In genomic region chr6:25726122-25726911, GRCh38 we compare ENCODE assay signal across 1 cellular context.
A peak's percentile ranks its signal among the peaks of the same experiment; 100 is the strongest.
TF ChIP-seq lines count a peak whose summit lies in the region.

No MANE protein-coding gene starts in this region.

TF ChIP-seq in K562, 482 proteins besides CTCF, POLR2A, EP300 and RAD21 (continued from another document and continues in another):
- TF ChIP-seq ARID3B (CRISPR knock-in tag; IDR thresholded peaks at IDR 0.05; ENCODE audit: borderline replicate concordance), result no peak
- peak; percentile 71 for TF ChIP-seq RBFOX2 (IDR thresholded peaks at IDR 0.05; ENCODE audit: low read depth, low read length)
- TF ChIP-seq, protein P1, sequence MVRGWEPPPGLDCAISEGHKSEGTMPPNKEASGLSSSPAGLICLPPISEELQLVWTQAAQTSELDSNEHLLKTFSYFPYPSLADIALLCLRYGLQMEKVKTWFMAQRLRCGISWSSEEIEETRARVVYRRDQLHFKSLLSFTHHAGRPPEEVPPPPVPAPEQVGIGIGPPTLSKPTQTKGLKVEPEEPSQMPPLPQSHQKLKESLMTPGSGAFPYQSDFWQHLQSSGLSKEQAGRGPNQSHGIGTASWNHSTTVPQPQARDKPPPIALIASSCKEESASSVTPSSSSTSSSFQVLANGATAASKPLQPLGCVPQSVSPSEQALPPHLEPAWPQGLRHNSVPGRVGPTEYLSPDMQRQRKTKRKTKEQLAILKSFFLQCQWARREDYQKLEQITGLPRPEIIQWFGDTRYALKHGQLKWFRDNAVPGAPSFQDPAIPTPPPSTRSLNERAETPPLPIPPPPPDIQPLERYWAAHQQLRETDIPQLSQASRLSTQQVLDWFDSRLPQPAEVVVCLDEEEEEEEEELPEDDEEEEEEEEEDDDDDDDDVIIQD (CRISPR knock-in tag; IDR thresholded peaks at IDR 0.05), result no peak
- peak; percentile 79 for TF ChIP-seq L3MBTL2 (IDR thresholded peaks at IDR 0.05)
- TF ChIP-seq YBX1 (IDR thresholded peaks at IDR 0.05), result no peak
- TF ChIP-seq KDM2B (CRISPR knock-in tag; IDR thresholded peaks at IDR 0.05), result no peak
- no peak for TF ChIP-seq KLF10 (CRISPR knock-in tag; IDR thresholded peaks at IDR 0.05)
- TF ChIP-seq HMG20B (CRISPR knock-in tag; IDR thresholded peaks at IDR 0.05), result no peak
- TF ChIP-seq PYGO2 (tag; IDR thresholded peaks at IDR 0.05), result no peak
- no peak for TF ChIP-seq STAT5B (CRISPR knock-in tag; IDR thresholded peaks at IDR 0.05)
- TF ChIP-seq RNF2 (IDR thresholded peaks at IDR 0.05), result peak; percentile 18; the same call in 1 of the 2 replicates
- no peak for TF ChIP-seq CBFB (CRISPR knock-in tag; IDR thresholded peaks at IDR 0.05)
- TF ChIP-seq TAL1 (IDR thresholded peaks at IDR 0.05), result no peak
- no peak for TF ChIP-seq DPF2 (IDR thresholded peaks at IDR 0.05)
- TF ChIP-seq ZNF764 (CRISPR knock-in tag; IDR thresholded peaks at IDR 0.05; ENCODE audit: low read depth), result no peak
- TF ChIP-seq, protein P2, sequence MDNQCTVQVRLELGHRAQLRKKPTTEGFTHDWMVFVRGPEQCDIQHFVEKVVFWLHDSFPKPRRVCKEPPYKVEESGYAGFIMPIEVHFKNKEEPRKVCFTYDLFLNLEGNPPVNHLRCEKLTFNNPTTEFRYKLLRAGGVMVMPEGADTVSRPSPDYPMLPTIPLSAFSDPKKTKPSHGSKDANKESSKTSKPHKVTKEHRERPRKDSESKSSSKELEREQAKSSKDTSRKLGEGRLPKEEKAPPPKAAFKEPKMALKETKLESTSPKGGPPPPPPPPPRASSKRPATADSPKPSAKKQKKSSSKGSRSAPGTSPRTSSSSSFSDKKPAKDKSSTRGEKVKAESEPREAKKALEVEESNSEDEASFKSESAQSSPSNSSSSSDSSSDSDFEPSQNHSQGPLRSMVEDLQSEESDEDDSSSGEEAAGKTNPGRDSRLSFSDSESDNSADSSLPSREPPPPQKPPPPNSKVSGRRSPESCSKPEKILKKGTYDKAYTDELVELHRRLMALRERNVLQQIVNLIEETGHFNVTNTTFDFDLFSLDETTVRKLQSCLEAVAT (IDR thresholded peaks at IDR 0.05), result no peak; a peak in 1 of 4 replicates
- no peak for TF ChIP-seq TBL1XR1 (IDR thresholded peaks at IDR 0.05; ENCODE audit: low read length in 2 of 2)
- peak in 1 of 2 experiments; percentile 35 for TF ChIP-seq E2F6 (IDR thresholded peaks at IDR 0.05; ENCODE audit: borderline replicate concordance in 1 of 2, extremely low read depth in 1 of 2, insufficient read depth in 1 of 2, insufficient read length in 1 of 2, low read depth in 1 of 2, low read length in 1 of 2, poor library complexity in 1 of 2, severe bottlenecking in 1 of 2)
- peak; percentile 56; the same call in 1 of the 2 replicates for TF ChIP-seq POLR2G (IDR thresholded peaks at IDR 0.05; ENCODE audit: low read depth, low read length)
- peak in 1 of 2 experiments; percentile 63; a peak in 2 of 4 replicates for TF ChIP-seq FOXA3 (CRISPR knock-in tag; conservative IDR thresholded peaks at IDR 0.05 in 1 of 2, IDR thresholded peaks at IDR 0.05 in 1 of 2)
- TF ChIP-seq, protein P3, sequence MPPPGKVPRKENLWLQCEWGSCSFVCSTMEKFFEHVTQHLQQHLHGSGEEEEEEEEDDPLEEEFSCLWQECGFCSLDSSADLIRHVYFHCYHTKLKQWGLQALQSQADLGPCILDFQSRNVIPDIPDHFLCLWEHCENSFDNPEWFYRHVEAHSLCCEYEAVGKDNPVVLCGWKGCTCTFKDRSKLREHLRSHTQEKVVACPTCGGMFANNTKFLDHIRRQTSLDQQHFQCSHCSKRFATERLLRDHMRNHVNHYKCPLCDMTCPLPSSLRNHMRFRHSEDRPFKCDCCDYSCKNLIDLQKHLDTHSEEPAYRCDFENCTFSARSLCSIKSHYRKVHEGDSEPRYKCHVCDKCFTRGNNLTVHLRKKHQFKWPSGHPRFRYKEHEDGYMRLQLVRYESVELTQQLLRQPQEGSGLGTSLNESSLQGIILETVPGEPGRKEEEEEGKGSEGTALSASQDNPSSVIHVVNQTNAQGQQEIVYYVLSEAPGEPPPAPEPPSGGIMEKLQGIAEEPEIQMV (tag; conservative IDR thresholded peaks at IDR 0.05; ENCODE audit: low read depth), result no peak
- no peak for TF ChIP-seq FOXP1 (CRISPR knock-in tag; IDR thresholded peaks at IDR 0.05)
- TF ChIP-seq, protein P4, sequence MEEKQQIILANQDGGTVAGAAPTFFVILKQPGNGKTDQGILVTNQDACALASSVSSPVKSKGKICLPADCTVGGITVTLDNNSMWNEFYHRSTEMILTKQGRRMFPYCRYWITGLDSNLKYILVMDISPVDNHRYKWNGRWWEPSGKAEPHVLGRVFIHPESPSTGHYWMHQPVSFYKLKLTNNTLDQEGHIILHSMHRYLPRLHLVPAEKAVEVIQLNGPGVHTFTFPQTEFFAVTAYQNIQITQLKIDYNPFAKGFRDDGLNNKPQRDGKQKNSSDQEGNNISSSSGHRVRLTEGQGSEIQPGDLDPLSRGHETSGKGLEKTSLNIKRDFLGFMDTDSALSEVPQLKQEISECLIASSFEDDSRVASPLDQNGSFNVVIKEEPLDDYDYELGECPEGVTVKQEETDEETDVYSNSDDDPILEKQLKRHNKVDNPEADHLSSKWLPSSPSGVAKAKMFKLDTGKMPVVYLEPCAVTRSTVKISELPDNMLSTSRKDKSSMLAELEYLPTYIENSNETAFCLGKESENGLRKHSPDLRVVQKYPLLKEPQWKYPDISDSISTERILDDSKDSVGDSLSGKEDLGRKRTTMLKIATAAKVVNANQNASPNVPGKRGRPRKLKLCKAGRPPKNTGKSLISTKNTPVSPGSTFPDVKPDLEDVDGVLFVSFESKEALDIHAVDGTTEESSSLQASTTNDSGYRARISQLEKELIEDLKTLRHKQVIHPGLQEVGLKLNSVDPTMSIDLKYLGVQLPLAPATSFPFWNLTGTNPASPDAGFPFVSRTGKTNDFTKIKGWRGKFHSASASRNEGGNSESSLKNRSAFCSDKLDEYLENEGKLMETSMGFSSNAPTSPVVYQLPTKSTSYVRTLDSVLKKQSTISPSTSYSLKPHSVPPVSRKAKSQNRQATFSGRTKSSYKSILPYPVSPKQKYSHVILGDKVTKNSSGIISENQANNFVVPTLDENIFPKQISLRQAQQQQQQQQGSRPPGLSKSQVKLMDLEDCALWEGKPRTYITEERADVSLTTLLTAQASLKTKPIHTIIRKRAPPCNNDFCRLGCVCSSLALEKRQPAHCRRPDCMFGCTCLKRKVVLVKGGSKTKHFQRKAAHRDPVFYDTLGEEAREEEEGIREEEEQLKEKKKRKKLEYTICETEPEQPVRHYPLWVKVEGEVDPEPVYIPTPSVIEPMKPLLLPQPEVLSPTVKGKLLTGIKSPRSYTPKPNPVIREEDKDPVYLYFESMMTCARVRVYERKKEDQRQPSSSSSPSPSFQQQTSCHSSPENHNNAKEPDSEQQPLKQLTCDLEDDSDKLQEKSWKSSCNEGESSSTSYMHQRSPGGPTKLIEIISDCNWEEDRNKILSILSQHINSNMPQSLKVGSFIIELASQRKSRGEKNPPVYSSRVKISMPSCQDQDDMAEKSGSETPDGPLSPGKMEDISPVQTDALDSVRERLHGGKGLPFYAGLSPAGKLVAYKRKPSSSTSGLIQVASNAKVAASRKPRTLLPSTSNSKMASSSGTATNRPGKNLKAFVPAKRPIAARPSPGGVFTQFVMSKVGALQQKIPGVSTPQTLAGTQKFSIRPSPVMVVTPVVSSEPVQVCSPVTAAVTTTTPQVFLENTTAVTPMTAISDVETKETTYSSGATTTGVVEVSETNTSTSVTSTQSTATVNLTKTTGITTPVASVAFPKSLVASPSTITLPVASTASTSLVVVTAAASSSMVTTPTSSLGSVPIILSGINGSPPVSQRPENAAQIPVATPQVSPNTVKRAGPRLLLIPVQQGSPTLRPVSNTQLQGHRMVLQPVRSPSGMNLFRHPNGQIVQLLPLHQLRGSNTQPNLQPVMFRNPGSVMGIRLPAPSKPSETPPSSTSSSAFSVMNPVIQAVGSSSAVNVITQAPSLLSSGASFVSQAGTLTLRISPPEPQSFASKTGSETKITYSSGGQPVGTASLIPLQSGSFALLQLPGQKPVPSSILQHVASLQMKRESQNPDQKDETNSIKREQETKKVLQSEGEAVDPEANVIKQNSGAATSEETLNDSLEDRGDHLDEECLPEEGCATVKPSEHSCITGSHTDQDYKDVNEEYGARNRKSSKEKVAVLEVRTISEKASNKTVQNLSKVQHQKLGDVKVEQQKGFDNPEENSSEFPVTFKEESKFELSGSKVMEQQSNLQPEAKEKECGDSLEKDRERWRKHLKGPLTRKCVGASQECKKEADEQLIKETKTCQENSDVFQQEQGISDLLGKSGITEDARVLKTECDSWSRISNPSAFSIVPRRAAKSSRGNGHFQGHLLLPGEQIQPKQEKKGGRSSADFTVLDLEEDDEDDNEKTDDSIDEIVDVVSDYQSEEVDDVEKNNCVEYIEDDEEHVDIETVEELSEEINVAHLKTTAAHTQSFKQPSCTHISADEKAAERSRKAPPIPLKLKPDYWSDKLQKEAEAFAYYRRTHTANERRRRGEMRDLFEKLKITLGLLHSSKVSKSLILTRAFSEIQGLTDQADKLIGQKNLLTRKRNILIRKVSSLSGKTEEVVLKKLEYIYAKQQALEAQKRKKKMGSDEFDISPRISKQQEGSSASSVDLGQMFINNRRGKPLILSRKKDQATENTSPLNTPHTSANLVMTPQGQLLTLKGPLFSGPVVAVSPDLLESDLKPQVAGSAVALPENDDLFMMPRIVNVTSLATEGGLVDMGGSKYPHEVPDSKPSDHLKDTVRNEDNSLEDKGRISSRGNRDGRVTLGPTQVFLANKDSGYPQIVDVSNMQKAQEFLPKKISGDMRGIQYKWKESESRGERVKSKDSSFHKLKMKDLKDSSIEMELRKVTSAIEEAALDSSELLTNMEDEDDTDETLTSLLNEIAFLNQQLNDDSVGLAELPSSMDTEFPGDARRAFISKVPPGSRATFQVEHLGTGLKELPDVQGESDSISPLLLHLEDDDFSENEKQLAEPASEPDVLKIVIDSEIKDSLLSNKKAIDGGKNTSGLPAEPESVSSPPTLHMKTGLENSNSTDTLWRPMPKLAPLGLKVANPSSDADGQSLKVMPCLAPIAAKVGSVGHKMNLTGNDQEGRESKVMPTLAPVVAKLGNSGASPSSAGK (IDR thresholded peaks at IDR 0.05), result peak; percentile 72
- TF ChIP-seq MTA3 (IDR thresholded peaks at IDR 0.05; ENCODE audit: borderline replicate concordance), result peak; percentile 94; the same call in 1 of the 2 replicates
- TF ChIP-seq PML (IDR thresholded peaks at IDR 0.05; ENCODE audit: low read length), result peak; percentile 67
- TF ChIP-seq GABPB1 (CRISPR knock-in tag; IDR thresholded peaks at IDR 0.05), result no peak
- no peak for TF ChIP-seq PRDM10 (IDR thresholded peaks at IDR 0.05; ENCODE audit: partially characterized antibody)
